Comparison of ENCODE assay signal across 11 cellular contexts in genomic region chr9:38334234-38334633, GRCh38. TPM values are rescaled to one million over a fixed set of nuclear protein-coding genes. Genes with fewer than 3 reads are reported as not detected.
A peak's percentile ranks its signal among the peaks of the same experiment; 100 is the strongest.
DNase-seq lines count a peak whose midpoint lies in the region; ATAC-seq and TF ChIP-seq lines count a peak whose summit lies in the region.
"Had no signal": no experiment of that assay in that cellular context is flagged by ENCODE, and none has a peak within 500 bp of the region (broad histone marks: within the 10 kb centered on the region; RNA-seq: fewer than 3 reads in every experiment).

No MANE protein-coding gene starts in this region.

- H3K27ac ChIP-seq in A673 (ENCODE audit: low read depth, low read length, poor library complexity, severe bottlenecking): no peak overlapping the region
- H3K27ac ChIP-seq in RWPE1: no peak overlapping the region
- H3K27ac ChIP-seq in foreskin keratinocyte: no peak overlapping the region
- H3K27ac ChIP-seq in PC-9: no peak overlapping the region

- POLR2A ChIA-PET in A673 (lab: Charles Lee; ENCODE audit: low non-redundant PET) (interaction anchor here (0.7 kb wide), 1 partner anchor 13 kb away, joined by 3 read pairs; no protein-coding TSS in a partner anchor), RWPE1 (lab: Yijun Ruan, JAX; ENCODE audit: low non-redundant PET) (no interaction called here), PC-9 (lab: Charles Lee; ENCODE audit: unreplicated experiment) (no interaction called here)

- no peaks in the 10 kb centered on the region for H4K20me1 ChIP-seq in PC-9 (ENCODE audit: insufficient read depth)

- TF ChIP-seq CTCF in A673 (conservative IDR thresholded peaks at IDR 0.05; ENCODE audit: low read depth, low read length): peak; percentile 38; the same call in 1 of the 2 replicates
- peak; percentile 30 for TF ChIP-seq CTCF in GM12865 (IDR thresholded peaks at IDR 0.05; ENCODE audit: insufficient read depth, low read depth, low read length, missing control alignments)
- TF ChIP-seq CTCF in RWPE1 (conservative IDR thresholded peaks at IDR 0.05; ENCODE audit: low read depth): peak; percentile 48
- TF ChIP-seq CTCF in foreskin keratinocyte (conservative IDR thresholded peaks at IDR 0.05): peak; percentile 43
- no peak for TF ChIP-seq CTCF in PC-9 (conservative IDR thresholded peaks at IDR 0.05)

- H3K4me1 ChIP-seq in A673 (ENCODE audit: insufficient read depth, low read length, poor library complexity, severe bottlenecking) (no peaks in the 10 kb centered on the region), foreskin keratinocyte (no peaks in the 10 kb centered on the region), PC-9 (replicated peaks; ENCODE audit: insufficient read depth) (no peaks in the 10 kb centered on the region)

- H3F3A ChIP-seq in PC-9 (ENCODE audit: insufficient read depth, low read depth): no peaks in the 10 kb centered on the region

- H3K27me3 ChIP-seq in A673 (replicated peaks; ENCODE audit: insufficient read depth, low read depth, low read length, poor library complexity) (no peaks in the 10 kb centered on the region), foreskin keratinocyte (peaks cover 14% of the 10 kb centered on the region), PC-9 (ENCODE audit: insufficient read depth, low read depth) (no peaks in the 10 kb centered on the region)

- CTCF ChIA-PET in A673 (lab: Charles Lee): no interaction called here
- CTCF ChIA-PET in RWPE1 (lab: Yijun Ruan, JAX): interaction anchor here (0.9 to 1.0 kb wide), 2 partner anchors 11 to 286 kb away, joined by 3 read pairs; partner anchors contain the start of gene ANKRD18A
- CTCF ChIA-PET in PC-9 (lab: Charles Lee): no interaction called here

- intact Hi-C loops in A673 (cut with micrococcal nuclease; ENCODE audit: unreplicated experiment) (no loop called here), PC-9 (cut with micrococcal nuclease; ENCODE audit: unreplicated experiment) (no loop called here)

- no peaks in the 10 kb centered on the region for H3K9me2 ChIP-seq in PC-9 (ENCODE audit: insufficient read depth)

- no peak for ATAC-seq in foreskin keratinocyte
- ATAC-seq in GM21381 (IDR thresholded peaks at IDR 0.05; ENCODE audit: unreplicated experiment): no peak
- no peak for ATAC-seq in HG03135 (IDR thresholded peaks at IDR 0.05; ENCODE audit: unreplicated experiment)
- ATAC-seq: naive thymus-derived CD8-positive, alpha-beta T cell had no signal

- H3K4me3 ChIP-seq in A673 (ENCODE audit: low read depth, low read length, poor library complexity, severe bottlenecking) (no peak overlapping the region), GM12865 (ENCODE audit: low read depth, low read length) (no peak overlapping the region), PC-9 (no peak overlapping the region)

- H2AFZ ChIP-seq in PC-9: no peak overlapping the region

- H3K4me2 ChIP-seq in PC-9: no peak overlapping the region

- DNase-seq in A673 (ENCODE audit: low spot score): no peak
- no peak for DNase-seq in GM12865 (ENCODE audit: low read depth)
- peak; percentile 30 for DNase-seq in RWPE1 (ENCODE audit: low spot score)
- no peak for DNase-seq in foreskin keratinocyte
- no peak for DNase-seq in PC-9
- no peak for DNase-seq in pons (ENCODE audit: low spot score)
- DNase-seq: naive thymus-derived CD8-positive, alpha-beta T cell; NCI-H526; stimulated activated CD4-positive, alpha-beta T cell treated with anti-CD3 and anti-CD28 coated beads, Interleukin-2, amount 100 ng/mL, for 48 hours had no signal

- H3K36me3 ChIP-seq in A673 (ENCODE audit: insufficient read depth, low read length, poor library complexity, severe bottlenecking) (no peaks in the 10 kb centered on the region), PC-9 (ENCODE audit: low read depth) (no peaks in the 10 kb centered on the region)

- BruUV-seq in A673 (replicated peaks; lab: Mats Ljungman, UMichigan) (no TSS peak), PC-9 (replicated peaks; lab: Mats Ljungman, UMichigan) (no TSS peak)

- H3K79me2 ChIP-seq in PC-9 (ENCODE audit: low read depth): no peaks in the 10 kb centered on the region

- H3K9me3 ChIP-seq in A673 (ENCODE audit: low read depth, low read length, poor library complexity, severe bottlenecking) (no peaks in the 10 kb centered on the region), PC-9 (ENCODE audit: insufficient read depth, low read depth) (no peaks in the 10 kb centered on the region)

RNA-seq across cellular contexts. Expression of gene ALDH1B1, which starts 58.3 kb away (rescaled TPM):
- total RNA-seq in A673 (2021): 29.0 and 33.1 TPM in 2 replicates
- total RNA-seq in foreskin keratinocyte: 29.8 and 38.4 TPM in 2 replicates
- polyA plus RNA-seq in foreskin keratinocyte: 15.3 and 21.3 TPM in 2 replicates
- total RNA-seq in PC-9 (2021): 13.1 and 18.9 TPM in 2 replicates
